Comparison of ENCODE assay signal across 8 cellular contexts in genomic region chr5:54883374-54884194, GRCh38.
DNase-seq lines count a peak whose midpoint lies in the region; ATAC-seq, FAIRE-seq and TF ChIP-seq lines count a peak whose summit lies in the region.

No MANE protein-coding gene starts in this region.

- H3K9ac ChIP-seq in endothelial cell of umbilical vein (replicated peaks; ENCODE audit: extremely low read depth, insufficient read depth, low read length): peak overlapping the region; percentile 34

- H3K4me3 ChIP-seq in endothelial cell of umbilical vein (replicated peaks in 1 of 3; ENCODE audit: insufficient read depth in 1 of 3, low read depth in 1 of 3, low read length in 3 of 3): peak overlapping the region in 2 of 3 experiments; percentile 5 to 40
- H3K4me3 ChIP-seq in mucosa of descending colon: no peak overlapping the region
- peak overlapping the region; percentile 47 to 56 for H3K4me3 ChIP-seq in vagina

- peaks cover 5 to 9% of the 10 kb centered on the region in 2 experiments for H3K27me3 ChIP-seq in endothelial cell of umbilical vein (ENCODE audit: control insufficient read depth in 2 of 2, insufficient read depth in 2 of 2, low read length in 2 of 2)
- H3K27me3 ChIP-seq in vagina: no peaks in the 10 kb centered on the region

- intact Hi-C loops in endothelial cell of umbilical vein (cut with micrococcal nuclease) (no loop called here), mucosa of descending colon (cut with DNase I, micrococcal nuclease) (no loop called here), vagina (cut with DNase I) (no loop called here)

- TF ChIP-seq POLR2A in endothelial cell of umbilical vein (IDR thresholded peaks at IDR 0.05; ENCODE audit: low read depth, low read length) (no peak), vagina (IDR thresholded peaks at IDR 0.05) (no peak), GM12892 (IDR thresholded peaks at IDR 0.05; ENCODE audit: low read depth, low read length) (no peak)

- POLR2A ChIA-PET in endothelial cell of umbilical vein (lab: Charles Lee): no interaction called here

- peak; percentile 53 for ATAC-seq in mucosa of descending colon

- no peaks in the 10 kb centered on the region for H3K9me3 ChIP-seq in endothelial cell of umbilical vein (replicated peaks; ENCODE audit: control insufficient read depth, insufficient read depth, low read length)
- no peaks in the 10 kb centered on the region for H3K9me3 ChIP-seq in mucosa of descending colon
- no peaks in the 10 kb centered on the region for H3K9me3 ChIP-seq in vagina

- DNase-seq in AG08396 (ENCODE audit: low spot score) (peak; percentile 71), NCI-H69 (lab: John Stamatoyannopoulos, UW) (peak; percentile 24), endothelial cell of umbilical vein (ENCODE audit: low read depth, low spot score) (peak; percentile 53), mucosa of descending colon (peak; percentile 38 to 58 (median 44)), vagina (ENCODE audit: extremely low spot score in 2 of 2) (no peak), NCI-H2196 treated with DMSO at 0.1 percent for 48 hours (lab: John Stamatoyannopoulos, UW; ENCODE audit: unreplicated experiment) (no peak), SW480 (ENCODE audit: low spot score) (no peak), GM12892 (ENCODE audit: insufficient read length) (no peak)

- peak overlapping the region; percentile 33 for H2AFZ ChIP-seq in endothelial cell of umbilical vein (ENCODE audit: low read depth, low read length)

- peaks cover 2% of the 10 kb centered on the region for H3K4me1 ChIP-seq in endothelial cell of umbilical vein (ENCODE audit: control insufficient read depth, extremely low read depth, insufficient read depth, low read length)
- H3K4me1 ChIP-seq in mucosa of descending colon (ENCODE audit: low read depth): peaks cover 4% of the 10 kb centered on the region
- H3K4me1 ChIP-seq in vagina: peaks cover 4% of the 10 kb centered on the region

- CTCF ChIA-PET in endothelial cell of umbilical vein (lab: Charles Lee): interaction anchor here (2.1 kb wide), 1 partner anchor 366 kb away, joined by 5 read pairs; the partner anchor contains the start of gene SNX18

- H4K20me1 ChIP-seq in endothelial cell of umbilical vein (replicated peaks; ENCODE audit: control insufficient read depth, extremely low read depth, insufficient read depth, low read length): no peaks in the 10 kb centered on the region

- no peaks in the 10 kb centered on the region for H3K9me1 ChIP-seq in endothelial cell of umbilical vein (replicated peaks; ENCODE audit: control insufficient read depth, extremely low read depth, insufficient read depth, low read length)

- H3K4me2 ChIP-seq in endothelial cell of umbilical vein (ENCODE audit: insufficient read depth, low read length): peak overlapping the region; percentile 72

- FAIRE-seq in endothelial cell of umbilical vein (lab: Jason Lieb, UNC) (peak; percentile 77), GM12892 (lab: Jason Lieb, UNC) (no peak)

- no TSS peak for BruUV-seq in endothelial cell of umbilical vein (replicated peaks; lab: Mats Ljungman, UMichigan)

- dilution Hi-C loops in endothelial cell of umbilical vein (cut with MboI; ENCODE audit: extremely low pct_ligation_motif_present, low sequenced_read_pairs): no loop called here

- no peak for TF ChIP-seq CTCF in endothelial cell of umbilical vein (IDR thresholded peaks at IDR 0.05; ENCODE audit: extremely low read depth in 1 of 2, insufficient read depth in 1 of 2, low read depth in 1 of 2, low read length in 2 of 2)
- TF ChIP-seq CTCF in mucosa of descending colon (IDR thresholded peaks at IDR 0.05): no peak
- no peak for TF ChIP-seq CTCF in vagina (IDR thresholded peaks at IDR 0.05)

- no peaks in the 10 kb centered on the region for H3K79me2 ChIP-seq in endothelial cell of umbilical vein (ENCODE audit: control insufficient read depth, insufficient read depth, low read length)

- H3K27ac ChIP-seq in endothelial cell of umbilical vein (ENCODE audit: insufficient read depth, low read depth, low read length) (no peak overlapping the region), vagina (peak overlapping the region; percentile 27)

- H3K36me3 ChIP-seq in endothelial cell of umbilical vein (ENCODE audit: control insufficient read depth in 2 of 2, extremely low read depth in 1 of 2, insufficient read depth in 2 of 2, low read length in 2 of 2) (no peaks in the 10 kb centered on the region), mucosa of descending colon (ENCODE audit: low read depth) (no peaks in the 10 kb centered on the region), vagina (no peaks in the 10 kb centered on the region)

TF ChIP-seq in endothelial cell of umbilical vein, 7 proteins besides CTCF, POLR2A, EP300 and RAD21:
- TF ChIP-seq GATA2 (IDR thresholded peaks at IDR 0.05; ENCODE audit: insufficient read depth, insufficient read length, low read depth, low read length) (no peak), MAX (IDR thresholded peaks at IDR 0.05; ENCODE audit: insufficient read depth, insufficient read length) (peak; percentile 74), FOS (IDR thresholded peaks at IDR 0.05; ENCODE audit: borderline replicate concordance, insufficient read depth, low read length) (no peak), EZH2 (IDR thresholded peaks at IDR 0.05; ENCODE audit: borderline replicate concordance, low read depth, low read length, severe bottlenecking) (peak; percentile 74)

Comparison
In these comparisons a context has a peak if more than half of its experiments do, and no peak if none do; other contexts are left out.
1. DNase-seq: peak in AG08396 (single experiment), NCI-H69 (single experiment), endothelial cell of umbilical vein (single experiment) and mucosa of descending colon (3 of 3); none in vagina (0 of 2), NCI-H2196 treated with DMSO at 0.1 percent for 48 hours (single experiment), SW480 (single experiment) and GM12892 (single experiment).